Comparison of ENCODE assay signal across 15 cellular contexts in genomic region chr3:128382221-128382807, GRCh38.
DNase-seq lines count a peak whose midpoint lies in the region; ATAC-seq and TF ChIP-seq lines count a peak whose summit lies in the region.
"Had no signal": no experiment of that assay in that cellular context is flagged by ENCODE, and none has a peak within 500 bp of the region (broad histone marks: within the 10 kb centered on the region; RNA-seq: fewer than 3 reads in every experiment).

No MANE protein-coding gene starts in this region.

- H3K27me3 Mint-ChIP-seq in activated T-cell treated with anti-CD3 and anti-CD28 coated beads, Interleukin-2, amount 50 U/mL, for 4 hours (ENCODE audit: low read depth) = no peaks in the 10 kb centered on the region
- H3K27me3 Mint-ChIP-seq: activated naive CD8-positive, alpha-beta T cell; CD4-positive, alpha-beta T cell; naive thymus-derived CD4-positive, alpha-beta T cell had no signal

- peaks cover 9% of the 10 kb centered on the region for H3K36me3 Mint-ChIP-seq in activated T-cell treated with anti-CD3 and anti-CD28 coated beads, Interleukin-2, amount 50 U/mL, for 4 hours (ENCODE audit: insufficient read depth)
- H3K36me3 Mint-ChIP-seq: activated naive CD8-positive, alpha-beta T cell had no signal

- H3K4me1 Mint-ChIP-seq in activated T-cell treated with anti-CD3 and anti-CD28 coated beads, Interleukin-2, amount 50 U/mL, for 4 hours (ENCODE audit: low read depth) = no peaks in the 10 kb centered on the region

- TF ChIP-seq CTCF in breast epithelium (IDR thresholded peaks at IDR 0.05) = no peak

- no peak for TF ChIP-seq POLR2A in breast epithelium (IDR thresholded peaks at IDR 0.05)

- intact Hi-C loops in breast epithelium (cut with DNase I; ENCODE audit: low total_unique reads) = no loop called here

- H3K27ac ChIP-seq in breast epithelium (no peak overlapping the region), subcutaneous abdominal adipose tissue (ENCODE audit: low read depth, low read length) (peak overlapping the region; percentile 57)

- no peak overlapping the region for H3K4me3 ChIP-seq in breast epithelium
- no peak overlapping the region for H3K4me3 ChIP-seq in subcutaneous abdominal adipose tissue (ENCODE audit: low read depth in 1 of 5, low read length in 5 of 5)

- H3K9me3 ChIP-seq in breast epithelium (no peaks in the 10 kb centered on the region), subcutaneous abdominal adipose tissue (ENCODE audit: control insufficient read depth in 5 of 5, low read length in 5 of 5) (no peaks in the 10 kb centered on the region)

- H3K4me1 ChIP-seq in breast epithelium = peaks cover 0 to 13% of the 10 kb centered on the region in 2 donors
- peaks cover 8 to 64% (median 46%) of the 10 kb centered on the region in 5 donors for H3K4me1 ChIP-seq in subcutaneous abdominal adipose tissue (ENCODE audit: control insufficient read depth in 5 of 5, insufficient read depth in 5 of 5, low read length in 5 of 5)

- DNase-seq in M059J (ENCODE audit: low read depth) (peak; percentile 69), breast epithelium (ENCODE audit: low spot score in 2 of 2) (peak; percentile 27 to 60), left lobe of liver (ENCODE audit: low spot score) (peak; percentile 69), HuH-7 (ENCODE audit: low spot score) (no peak)
- no peak for DNase-seq in activated T-cell treated with anti-CD3 and anti-CD28 coated beads, Interleukin-2, amount 50 U/mL, for 4 hours
- DNase-seq: CD4-positive, alpha-beta T cell; GDM1; H7; naive thymus-derived CD4-positive, alpha-beta T cell; NCI-H1092; NCI-H526 had no signal

- ATAC-seq in left lobe of liver (peak; percentile 55), esophagus mucosa (no peak), HG02678 (IDR thresholded peaks at IDR 0.05; ENCODE audit: unreplicated experiment) (no peak)
- ATAC-seq in activated T-cell treated with anti-CD3 and anti-CD28 coated beads, Interleukin-2, amount 50 U/mL, for 4 hours = no peak
- ATAC-seq: naive thymus-derived CD4-positive, alpha-beta T cell had no signal

- no peaks in the 10 kb centered on the region for H3K27me3 ChIP-seq in breast epithelium
- no peaks in the 10 kb centered on the region for H3K27me3 ChIP-seq in subcutaneous abdominal adipose tissue (ENCODE audit: control insufficient read depth in 5 of 5, insufficient read depth in 4 of 5, low read length in 5 of 5)

- no peaks in the 10 kb centered on the region for H3K9me3 Mint-ChIP-seq in activated T-cell treated with anti-CD3 and anti-CD28 coated beads, Interleukin-2, amount 50 U/mL, for 4 hours
- H3K9me3 Mint-ChIP-seq: CD4-positive, alpha-beta T cell; naive thymus-derived CD4-positive, alpha-beta T cell had no signal

- H3K9ac ChIP-seq in subcutaneous abdominal adipose tissue (ENCODE audit: low read length in 5 of 5) = peak overlapping the region in 1 of 5 donors; percentile 43

- H3K4me3 Mint-ChIP-seq in activated T-cell treated with anti-CD3 and anti-CD28 coated beads, Interleukin-2, amount 50 U/mL, for 4 hours = no peak overlapping the region
- H3K4me3 Mint-ChIP-seq: activated naive CD8-positive, alpha-beta T cell; CD4-positive, alpha-beta T cell; naive thymus-derived CD4-positive, alpha-beta T cell had no signal

- H3K36me3 ChIP-seq in breast epithelium = no peaks in the 10 kb centered on the region
- H3K36me3 ChIP-seq in subcutaneous abdominal adipose tissue (ENCODE audit: control insufficient read depth in 5 of 5, insufficient read depth in 5 of 5, low read length in 5 of 5) = no peaks in the 10 kb centered on the region

Comparison
In these comparisons a context has a peak if more than half of its experiments do, and no peak if none do; other contexts are left out.
1. DNase-seq: peak in M059J (single experiment), breast epithelium (2 of 2) and left lobe of liver (single experiment); none in HuH-7 (single experiment) and activated T-cell treated with anti-CD3 and anti-CD28 coated beads, Interleukin-2, amount 50 U/mL, for 4 hours (single experiment).